In genomic region chr9:136697821-136698526, GRCh38 we compare ENCODE assay signal across 1 cellular context.
TF ChIP-seq lines count a peak whose summit lies in the region.

No MANE protein-coding gene starts in this region.

TF ChIP-seq in HepG2, 621 proteins besides CTCF, POLR2A, EP300 and RAD21 (continued from another document and continues in another):
- TF ChIP-seq HMGXB3 (CRISPR knock-in tag; IDR thresholded peaks at IDR 0.05; ENCODE audit: borderline replicate concordance) = no peak
- no peak for TF ChIP-seq CENPBD1 (CRISPR knock-in tag; IDR thresholded peaks at IDR 0.05; ENCODE audit: borderline replicate concordance, low read depth)
- 0 out of 2 replicates have a peak, but pooled peaks have one; percentile 56 for TF ChIP-seq ZNF160 (CRISPR knock-in tag; IDR thresholded peaks at IDR 0.05)
- TF ChIP-seq MAFG (CRISPR knock-in tag; IDR thresholded peaks at IDR 0.05) = no peak
- no peak for TF ChIP-seq REPIN1 (CRISPR knock-in tag; IDR thresholded peaks at IDR 0.05; ENCODE audit: borderline replicate concordance, low read depth)
- no peak for TF ChIP-seq ZNF773 (CRISPR knock-in tag; IDR thresholded peaks at IDR 0.05; ENCODE audit: borderline replicate concordance)
- TF ChIP-seq STAG1 (CRISPR knock-in tag; IDR thresholded peaks at IDR 0.05) = no peak; the same call in 1 of the 2 replicates
- no peak for TF ChIP-seq ZFP1 (CRISPR knock-in tag; IDR thresholded peaks at IDR 0.05)
- no peak for TF ChIP-seq ZNF225 (CRISPR knock-in tag; IDR thresholded peaks at IDR 0.05)
- no peak for TF ChIP-seq ATRX (CRISPR knock-in tag; IDR thresholded peaks at IDR 0.05; ENCODE audit: borderline replicate concordance)
- 0 out of 2 replicates have a peak, but pooled peaks have one; percentile 41 for TF ChIP-seq ZNF556 (CRISPR knock-in tag; IDR thresholded peaks at IDR 0.05; ENCODE audit: borderline replicate concordance)
- no peak for TF ChIP-seq KLF13 (CRISPR knock-in tag; IDR thresholded peaks at IDR 0.05)
- TF ChIP-seq ZNF207 (IDR thresholded peaks at IDR 0.05; ENCODE audit: borderline replicate concordance) = no peak
- TF ChIP-seq SAP130 (CRISPR knock-in tag; IDR thresholded peaks at IDR 0.05; ENCODE audit: low read depth) = peak; percentile 68
- peak; percentile 72 for TF ChIP-seq ZNF503 (CRISPR knock-in tag; IDR thresholded peaks at IDR 0.05)
- no peak for TF ChIP-seq ARHGAP35 (CRISPR knock-in tag; IDR thresholded peaks at IDR 0.05; ENCODE audit: borderline replicate concordance)
- TF ChIP-seq ZBTB42 (CRISPR knock-in tag; IDR thresholded peaks at IDR 0.05) = no peak
- TF ChIP-seq PRDM10 (CRISPR knock-in tag; IDR thresholded peaks at IDR 0.05; ENCODE audit: low read depth) = no peak
- TF ChIP-seq SRSF9 (IDR thresholded peaks at IDR 0.05; ENCODE audit: borderline replicate concordance, insufficient read depth, low read depth, low read length, poor library complexity, severe bottlenecking) = no peak
- TF ChIP-seq NRL (CRISPR knock-in tag; IDR thresholded peaks at IDR 0.05; ENCODE audit: borderline replicate concordance) = no peak
- no peak for TF ChIP-seq ZBTB26 (CRISPR knock-in tag; IDR thresholded peaks at IDR 0.05; ENCODE audit: borderline replicate concordance)
- no peak for TF ChIP-seq USF2 (IDR thresholded peaks at IDR 0.05; ENCODE audit: low read depth, low read length)
- no peak for TF ChIP-seq USF2 (CRISPR knock-in tag; IDR thresholded peaks at IDR 0.05; ENCODE audit: borderline replicate concordance)
- 0 out of 2 replicates have a peak, but pooled peaks have one; percentile 39 for TF ChIP-seq ZNF703 (CRISPR knock-in tag; IDR thresholded peaks at IDR 0.05; ENCODE audit: borderline replicate concordance)
- TF ChIP-seq ARID5B (CRISPR knock-in tag; IDR thresholded peaks at IDR 0.05) = peak; percentile 78
- TF ChIP-seq GPBP1L1 (CRISPR knock-in tag; IDR thresholded peaks at IDR 0.05) = no peak
- TF ChIP-seq HOXA9 (CRISPR knock-in tag; IDR thresholded peaks at IDR 0.05; ENCODE audit: borderline replicate concordance) = no peak
- no peak for TF ChIP-seq ZNF513 (CRISPR knock-in tag; conservative IDR thresholded peaks at IDR 0.05)
- TF ChIP-seq SAFB2 (CRISPR knock-in tag; IDR thresholded peaks at IDR 0.05; ENCODE audit: borderline replicate concordance, low read depth) = no peak
- TF ChIP-seq DMAP1 (CRISPR knock-in tag; IDR thresholded peaks at IDR 0.05) = no peak
- TF ChIP-seq ZNF746 (CRISPR knock-in tag; IDR thresholded peaks at IDR 0.05) = no peak; the same call in 1 of the 2 replicates
- no peak for TF ChIP-seq BRD4 (CRISPR knock-in tag; IDR thresholded peaks at IDR 0.05)
- no peak for TF ChIP-seq ZNF180 (CRISPR knock-in tag; IDR thresholded peaks at IDR 0.05; ENCODE audit: borderline replicate concordance, low read depth)
- no peak for TF ChIP-seq ZSCAN9 (CRISPR knock-in tag; IDR thresholded peaks at IDR 0.05; ENCODE audit: borderline replicate concordance)
- no peak for TF ChIP-seq ZNF777 (CRISPR knock-in tag; IDR thresholded peaks at IDR 0.05)
- TF ChIP-seq YY1 (IDR thresholded peaks at IDR 0.05; ENCODE audit: insufficient read depth, insufficient replicate concordance, low read depth, low read length) = no peak
